32 cellular contexts compared by ENCODE assay signal in the genomic region with DNA sequence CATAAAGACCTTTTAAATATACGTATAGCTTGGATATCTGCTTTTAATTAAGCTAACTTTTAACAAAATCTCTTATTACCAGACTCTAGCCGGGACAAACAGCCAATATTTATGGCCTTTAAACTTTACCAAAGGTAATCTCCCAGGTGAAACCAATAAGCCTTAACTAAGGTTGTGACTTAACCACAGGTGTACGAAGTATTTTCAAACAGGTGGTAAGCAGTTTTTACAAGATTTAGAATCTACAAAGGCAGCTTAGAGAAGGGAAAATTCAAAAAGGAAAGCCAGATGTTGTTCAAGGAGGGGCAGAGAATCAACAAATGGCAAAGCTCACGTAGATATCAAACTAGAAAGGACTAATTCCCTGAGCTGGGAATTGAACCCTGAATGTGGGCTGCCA. TPM values are rescaled to one million over a fixed set of nuclear protein-coding genes. Genes with fewer than 3 reads are reported as not detected.
DNase-seq lines count a peak whose midpoint lies in the region; ATAC-seq, FAIRE-seq and TF ChIP-seq lines count a peak whose summit lies in the region.
"Had no signal": no experiment of that assay in that cellular context is flagged by ENCODE, and none has a peak within 500 bp of the region (broad histone marks: within the 10 kb centered on the region; RNA-seq: fewer than 3 reads in every experiment).

No MANE protein-coding gene starts in this region.

- 7 to 55% (median 44%) methylated on average over 4 of the region's 4 CpGs for WGBS in small intestine, 3 donors

- no peaks in the 10 kb centered on the region for H3K4me1 Mint-ChIP-seq in mesothelial cell of epicardium
- H3K4me1 Mint-ChIP-seq: CD14-positive monocyte; CD4-positive, alpha-beta memory T cell; CD4-positive, CD25-positive, alpha-beta regulatory T cell; CD8-positive, alpha-beta memory T cell had no signal

- H3K36me3 Mint-ChIP-seq in mesothelial cell of epicardium: peaks cover 3% of the 10 kb centered on the region
- H3K36me3 Mint-ChIP-seq: CD14-positive monocyte; CD4-positive, alpha-beta memory T cell; CD4-positive, CD25-positive, alpha-beta regulatory T cell had no signal

- H3K9ac ChIP-seq in MM.1S (ENCODE audit: low read length): no peak overlapping the region
- H3K9ac ChIP-seq: BLaER1 had no signal

- DNase-seq in MM.1S (peak; percentile 31), left colon (no peak), mucosa of descending colon (no peak), small intestine (peak; percentile 41), NCI-H146 (lab: John Stamatoyannopoulos, UW) (no peak), mesothelial cell of epicardium (ENCODE audit: low spot score in 2 of 2, unreplicated experiment in 2 of 2) (no peak), HEK293T (ENCODE audit: extremely low spot score) (no peak)
- DNase-seq: 8988T; ACHN; BE2C; C1 segment of cervical spinal cord; CD4-positive, alpha-beta memory T cell; CD4-positive, CD25-positive, alpha-beta regulatory T cell; CD8-positive, alpha-beta memory T cell; COR-L47; DMS 273 treated with DMSO at 0.1 percent for 48 hours; DMS153; DMS53; DMS79; DND-41; EL; GDM1 had no signal

- H3K4me1 ChIP-seq in MM.1S (ENCODE audit: low read length) (no peaks in the 10 kb centered on the region), mucosa of descending colon (ENCODE audit: low read depth) (peaks cover 3% of the 10 kb centered on the region), small intestine (ENCODE audit: control insufficient read depth in 2 of 2, insufficient read depth in 1 of 2, low read depth in 1 of 2, low read length in 1 of 2) (no peaks in the 10 kb centered on the region)
- H3K4me1 ChIP-seq: BLaER1 had no signal

- peaks cover 3% of the 10 kb centered on the region for H3K27me3 Mint-ChIP-seq in mesothelial cell of epicardium (ENCODE audit: low read depth)

- no peaks in the 10 kb centered on the region for H3K9me2 ChIP-seq in MM.1S (replicated peaks; ENCODE audit: insufficient read depth, low read length)

- intact Hi-C loops in left colon (cut with DNase I, micrococcal nuclease): no loop called here
- intact Hi-C loops in mucosa of descending colon (cut with DNase I, micrococcal nuclease): no loop called here

- H3K36me3 ChIP-seq in MM.1S (replicated peaks; ENCODE audit: insufficient read depth, low read length) (no peaks in the 10 kb centered on the region), mucosa of descending colon (ENCODE audit: low read depth) (no peaks in the 10 kb centered on the region), small intestine (ENCODE audit: control insufficient read depth in 2 of 2, insufficient read depth in 2 of 2, low read length in 2 of 2) (no peaks in the 10 kb centered on the region)
- H3K36me3 ChIP-seq: BE2C, BLaER1 had no signal

- no peaks in the 10 kb centered on the region for H4K20me1 ChIP-seq in MM.1S (ENCODE audit: insufficient read depth, low read length)
- H4K20me1 ChIP-seq: BLaER1 had no signal

- CTCF ChIA-PET in HEK293T (lab: Yijun Ruan, JAX): interaction anchor here (0.7 kb wide), 1 partner anchor 285 kb away, joined by 3 read pairs; no protein-coding TSS in a partner anchor

- POLR2A ChIA-PET in HEK293T (lab: Yijun Ruan, JAX): interaction anchor here (0.7 to 1.0 kb wide), 2 partner anchors 27 to 109 kb away, joined by 3 read pairs; no protein-coding TSS in a partner anchor

- H3K27ac ChIP-seq in MM.1S (ENCODE audit: low read length) (no peak overlapping the region), small intestine (ENCODE audit: low read depth in 1 of 2, low read length in 1 of 2) (no peak overlapping the region)
- H3K27ac ChIP-seq: BLaER1 had no signal

- H3K27me3 ChIP-seq in MM.1S (replicated peaks; ENCODE audit: insufficient read depth, low read length) (no peaks in the 10 kb centered on the region), small intestine (ENCODE audit: control insufficient read depth in 2 of 2, insufficient read depth in 2 of 2, low read length in 2 of 2) (peaks cover 0 to 9% of the 10 kb centered on the region in 2 donors)
- H3K27me3 ChIP-seq: BLaER1 had no signal

- H3K79me2 ChIP-seq in MM.1S (ENCODE audit: low read length): no peaks in the 10 kb centered on the region

- no peaks in the 10 kb centered on the region for H3F3A ChIP-seq in MM.1S (ENCODE audit: insufficient read depth, low read length)

- no peaks in the 10 kb centered on the region for H3K9me3 Mint-ChIP-seq in mesothelial cell of epicardium
- H3K9me3 Mint-ChIP-seq: CD14-positive monocyte; CD4-positive, alpha-beta memory T cell; CD8-positive, alpha-beta memory T cell had no signal

- no peak overlapping the region for H3K4me3 ChIP-seq in MM.1S (ENCODE audit: low read length)
- no peak overlapping the region for H3K4me3 ChIP-seq in mucosa of descending colon
- H3K4me3 ChIP-seq in small intestine (ENCODE audit: low read depth in 1 of 2, low read length in 2 of 2): no peak overlapping the region
- H3K4me3 ChIP-seq: BLaER1, GM12878 had no signal

- H3K4me2 ChIP-seq in MM.1S (ENCODE audit: low read depth, low read length): no peak overlapping the region
- H3K4me2 ChIP-seq: BLaER1 had no signal

- no peaks in the 10 kb centered on the region for H3K9me3 ChIP-seq in MM.1S (replicated peaks; ENCODE audit: insufficient read depth, low read length)
- no peaks in the 10 kb centered on the region for H3K9me3 ChIP-seq in mucosa of descending colon
- no peaks in the 10 kb centered on the region for H3K9me3 ChIP-seq in small intestine (ENCODE audit: control insufficient read depth, low read depth)
- H3K9me3 ChIP-seq: BE2C, BLaER1 had no signal

- H3K4me3 Mint-ChIP-seq in mesothelial cell of epicardium: no peak overlapping the region
- H3K4me3 Mint-ChIP-seq: CD14-positive monocyte; CD4-positive, alpha-beta memory T cell; CD4-positive, CD25-positive, alpha-beta regulatory T cell; CD8-positive, alpha-beta memory T cell had no signal

- no peak overlapping the region for H2AFZ ChIP-seq in MM.1S (ENCODE audit: low read length)

- FAIRE-seq in small intestine (lab: Jason Lieb, UNC): no peak
- FAIRE-seq: A204.1, GM12878, GM12892, GM18507 had no signal

- H3K27ac Mint-ChIP-seq in mesothelial cell of epicardium: no peak overlapping the region
- H3K27ac Mint-ChIP-seq: CD14-positive monocyte; CD4-positive, alpha-beta memory T cell; CD4-positive, CD25-positive, alpha-beta regulatory T cell; CD8-positive, alpha-beta memory T cell had no signal

- no peak for TF ChIP-seq CTCF in MM.1S (IDR thresholded peaks at IDR 0.05; ENCODE audit: low read length)
- TF ChIP-seq CTCF in mucosa of descending colon (IDR thresholded peaks at IDR 0.05): no peak
- TF ChIP-seq CTCF in mesothelial cell of epicardium (IDR thresholded peaks at IDR 0.05; ENCODE audit: unreplicated experiment): no peak

- ATAC-seq in left colon (peak; percentile 69), mucosa of descending colon (peak; percentile 67)
- ATAC-seq: GM12878 had no signal

TF ChIP-seq in HEK293T, 16 proteins besides CTCF, POLR2A, EP300 and RAD21:
- no peak for TF ChIP-seq FOXM1 (IDR thresholded peaks at IDR 0.05; ENCODE audit: borderline replicate concordance)
- TF ChIP-seq BHLHE40 (IDR thresholded peaks at IDR 0.05; ENCODE audit: borderline replicate concordance): no peak
- TF ChIP-seq L3MBTL2 (conservative IDR thresholded peaks at IDR 0.05): no peak
- TF ChIP-seq CTBP1 (IDR thresholded peaks at IDR 0.05; ENCODE audit: borderline replicate concordance): no peak
- no peak for TF ChIP-seq ELF4 (IDR thresholded peaks at IDR 0.05)
- no peak for TF ChIP-seq ARNT (IDR thresholded peaks at IDR 0.05)
- no peak for TF ChIP-seq FOXK2 (IDR thresholded peaks at IDR 0.05)
- TF ChIP-seq TARDBP (IDR thresholded peaks at IDR 0.05): no peak
- no peak for TF ChIP-seq SUZ12 (IDR thresholded peaks at IDR 0.05)
- TF ChIP-seq NFRKB (IDR thresholded peaks at IDR 0.05): no peak
- TF ChIP-seq ZNF384 (IDR thresholded peaks at IDR 0.05): no peak
- TF ChIP-seq LEF1 (IDR thresholded peaks at IDR 0.05; ENCODE audit: borderline replicate concordance): no peak
- TF ChIP-seq HDGF (IDR thresholded peaks at IDR 0.05; ENCODE audit: borderline replicate concordance): no peak
- TF ChIP-seq, protein P1, sequence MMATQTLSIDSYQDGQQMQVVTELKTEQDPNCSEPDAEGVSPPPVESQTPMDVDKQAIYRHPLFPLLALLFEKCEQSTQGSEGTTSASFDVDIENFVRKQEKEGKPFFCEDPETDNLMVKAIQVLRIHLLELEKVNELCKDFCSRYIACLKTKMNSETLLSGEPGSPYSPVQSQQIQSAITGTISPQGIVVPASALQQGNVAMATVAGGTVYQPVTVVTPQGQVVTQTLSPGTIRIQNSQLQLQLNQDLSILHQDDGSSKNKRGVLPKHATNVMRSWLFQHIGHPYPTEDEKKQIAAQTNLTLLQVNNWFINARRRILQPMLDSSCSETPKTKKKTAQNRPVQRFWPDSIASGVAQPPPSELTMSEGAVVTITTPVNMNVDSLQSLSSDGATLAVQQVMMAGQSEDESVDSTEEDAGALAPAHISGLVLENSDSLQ (IDR thresholded peaks at IDR 0.05): no peak
- no peak for TF ChIP-seq SP1 (IDR thresholded peaks at IDR 0.05)
- TF ChIP-seq FOXA1 (IDR thresholded peaks at IDR 0.05): no peak

RNA-seq across cellular contexts. Expression of gene WFDC2, which starts 15.8 kb away (rescaled TPM):
- total RNA-seq in left colon: 100 to 1,000 TPM; 108 to 124 TPM
- total RNA-seq in mucosa of descending colon: 100 to 1,000 TPM in 1 of 3 donors, 10 to 100 TPM in 2; 65.7 to 183 (median 78.0) TPM
- polyA plus RNA-seq in small intestine: 1 to 10 TPM; 3.1 to 7.8 (median 4.6) TPM
- total RNA-seq in mesothelial cell of epicardium: 57.8 to 61.9 TPM (median 61.3 TPM) in 3 replicates
- total RNA-seq: A673; CD4-positive, CD25-positive, alpha-beta regulatory T cell; Daoy; G401; GM12878 had no signal
- polyA plus RNA-seq: AG04450; CD14-positive monocyte; CD4-positive, alpha-beta memory T cell; CD4-positive, CD25-positive, alpha-beta regulatory T cell; CD8-positive, alpha-beta memory T cell had no signal

RNA-seq across cellular contexts. Expression of gene SPINT3, which starts 30.0 kb away (rescaled TPM):
- total RNA-seq in left colon: not detected
- total RNA-seq in mucosa of descending colon: not detected
- polyA plus RNA-seq in small intestine: not detected
- not detected in 3 replicates for total RNA-seq in mesothelial cell of epicardium
- total RNA-seq: A673; CD4-positive, alpha-beta memory T cell; CD4-positive, CD25-positive, alpha-beta regulatory T cell; CD8-positive, alpha-beta memory T cell; Daoy; G401; GM12878 had no signal
- polyA plus RNA-seq: AG04450; CD14-positive monocyte; CD4-positive, alpha-beta memory T cell; CD4-positive, CD25-positive, alpha-beta regulatory T cell; CD8-positive, alpha-beta memory T cell; GM12878 had no signal

RNA-seq across cellular contexts. Expression of gene WFDC6, which starts 53.9 kb away (rescaled TPM):
- not detected for total RNA-seq in left colon
- not detected for total RNA-seq in mucosa of descending colon
- polyA plus RNA-seq in small intestine: not detected
- total RNA-seq in mesothelial cell of epicardium: not detected in 3 replicates
- total RNA-seq: A673; CD4-positive, alpha-beta memory T cell; CD4-positive, CD25-positive, alpha-beta regulatory T cell; CD8-positive, alpha-beta memory T cell; Daoy; G401; GM12878 had no signal
- polyA plus RNA-seq: AG04450; CD14-positive monocyte; CD4-positive, alpha-beta memory T cell; CD4-positive, CD25-positive, alpha-beta regulatory T cell; CD8-positive, alpha-beta memory T cell; GM12878 had no signal

Comparison
In these comparisons a context has a peak if more than half of its experiments do, and no peak if none do; other contexts are left out.
1. DNase-seq: peak in MM.1S (single experiment) and small intestine (single experiment); none in left colon (0 of 2), mucosa of descending colon (0 of 3), NCI-H146 (single experiment), mesothelial cell of epicardium (0 of 2) and HEK293T (single experiment).